In the genomic region with DNA sequence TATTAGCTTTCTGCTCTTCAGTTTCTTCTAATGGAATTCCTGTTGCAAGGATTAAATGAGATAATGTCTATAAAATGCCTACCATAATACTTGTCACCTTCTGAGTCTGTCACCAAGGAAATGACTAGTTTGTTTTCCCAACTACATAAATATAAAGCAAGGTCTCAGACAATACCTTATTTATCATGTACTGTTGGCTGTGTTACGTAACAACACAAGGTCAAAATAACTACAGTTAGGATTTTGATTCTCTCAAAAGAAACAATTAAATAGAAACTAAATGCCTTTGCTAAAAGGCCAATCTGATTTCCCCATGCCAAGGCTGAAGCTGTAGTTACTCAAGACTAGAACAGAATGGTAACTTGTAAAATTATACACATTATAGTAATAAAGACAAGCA, we compare ENCODE assay signal across 13 cellular contexts.
"Had no signal": no experiment of that assay in that cellular context is flagged by ENCODE, and none has a peak within 500 bp of the region (broad histone marks: within the 10 kb centered on the region; RNA-seq: fewer than 3 reads in every experiment).

No MANE protein-coding gene starts in this region.

- H3K36me3 ChIP-seq: ascending aorta, breast epithelium, left lung, pancreas, stomach, thyroid gland had no signal

- H3K27me3 ChIP-seq: ascending aorta, breast epithelium, left lung, pancreas, stomach, thyroid gland had no signal

- H3K27ac ChIP-seq: ascending aorta, breast epithelium, left lung, pancreas, stomach, thyroid gland had no signal

- H3K9me3 ChIP-seq: ascending aorta, breast epithelium, left lung, mucosa of descending colon, pancreas, stomach, thyroid gland had no signal

- DNase-seq: activated naive CD4-positive, alpha-beta T cell; activated naive CD8-positive, alpha-beta T cell treated with anti-CD3 and anti-CD28 coated beads, Interleukin-2, amount 50 U/mL, for 24 hours; left lung; mucosa of descending colon; naive thymus-derived CD4-positive, alpha-beta T cell; pancreas; stimulated activated CD4-positive, alpha-beta T cell treated with anti-CD3 and anti-CD28 coated beads, Interleukin-12 subunit alpha, Interleukin-12 subunit beta, amount 100 ng/mL, for 4 hours; stimulated activated CD4-positive, alpha-beta T cell treated with anti-CD3 and anti-CD28 coated beads, Interleukin-2, amount 100 ng/mL, for 24 hours; stomach; thyroid gland had no signal

- H3K4me3 ChIP-seq: ascending aorta, breast epithelium, left lung, mucosa of descending colon, pancreas, stomach, thyroid gland had no signal

- ATAC-seq: activated naive CD8-positive, alpha-beta T cell treated with anti-CD3 and anti-CD28 coated beads, Interleukin-2, amount 50 U/mL, for 24 hours; esophagus mucosa; left lung; mucosa of descending colon; naive thymus-derived CD4-positive, alpha-beta T cell; pancreas had no signal

- H3K4me1 ChIP-seq: ascending aorta, breast epithelium, left lung, pancreas, stomach had no signal
